ENCODE assay signal across 25 cellular contexts in genomic region chr5:138661342-138661975, GRCh38.
A peak's percentile ranks its signal among the peaks of the same experiment; 100 is the strongest.
DNase-seq lines count a peak whose midpoint lies in the region; ATAC-seq, FAIRE-seq and TF ChIP-seq lines count a peak whose summit lies in the region.
"Had no signal": no experiment of that assay in that cellular context is flagged by ENCODE, and none has a peak within 500 bp of the region (broad histone marks: within the 10 kb centered on the region; RNA-seq: fewer than 3 reads in every experiment).

No MANE protein-coding gene starts in this region.

- H3K4me3 ChIP-seq in DOHH2 (ENCODE audit: low read length) (no peak overlapping the region), HL-60 (replicated peaks; ENCODE audit: insufficient read depth, low read length) (no peak overlapping the region), kidney (ENCODE audit: low read length in 2 of 2) (no peak overlapping the region)
- H3K4me3 ChIP-seq: psoas muscle, smooth muscle cell had no signal

- FAIRE-seq in kidney (lab: Jason Lieb, UNC): no peak
- FAIRE-seq: D721Med, frontal cortex had no signal

- no peak overlapping the region for H3K27ac Mint-ChIP-seq in activated CD8-positive, alpha-beta T cell treated with anti-CD3 and anti-CD28 coated beads for 36 hours
- H3K27ac Mint-ChIP-seq: activated T-helper 2 cell treated with anti-CD3 and anti-CD28 coated beads, Interferon-gamma antibody, Interleukin-2, Interleukin-4, amounts not matched to agents 10 μg/mL and 5 μg/mL and 100 μg/mL, durations not matched to agents 14 hours and 24 hours and 36 hours; mesothelial cell of epicardium; stimulated activated naive CD8-positive, alpha-beta T cell treated with anti-CD3 and anti-CD28 coated beads, Interleukin-15, amount 100 ng/mL, for 72 hours; T-helper 1 cell treated with Interleukin-12 subunit alpha and Interleukin-12 subunit beta and Interleukin-4 antibody, amounts not matched to agents 30 μg/mL and 1 μg/mL, for 36 hours; type B pancreatic cell; WTC11 had no signal

- H3K27me3 Mint-ChIP-seq in activated CD8-positive, alpha-beta T cell treated with anti-CD3 and anti-CD28 coated beads for 36 hours: peaks cover 89% of the 10 kb centered on the region
- H3K27me3 Mint-ChIP-seq: type B pancreatic cell had no signal

- no peaks in the 10 kb centered on the region for H4K20me1 ChIP-seq in DOHH2 (ENCODE audit: control insufficient read depth, insufficient read depth, low read depth, low read length)

- no peak overlapping the region for H3K4me3 Mint-ChIP-seq in activated CD8-positive, alpha-beta T cell treated with anti-CD3 and anti-CD28 coated beads for 36 hours
- H3K4me3 Mint-ChIP-seq: mesothelial cell of epicardium; stimulated activated naive CD8-positive, alpha-beta T cell treated with anti-CD3 and anti-CD28 coated beads, Interleukin-15, amount 100 ng/mL, for 72 hours; T-helper 1 cell treated with Interleukin-12 subunit alpha and Interleukin-12 subunit beta and Interleukin-4 antibody, amounts not matched to agents 30 μg/mL and 1 μg/mL, for 36 hours; type B pancreatic cell; WTC11 had no signal

- H3K27ac ChIP-seq in DOHH2 (ENCODE audit: low read depth, low read length) (no peak overlapping the region), HL-60 (replicated peaks) (no peak overlapping the region), kidney (ENCODE audit: low read depth in 2 of 2, low read length in 2 of 2) (no peak overlapping the region)
- H3K27ac ChIP-seq: psoas muscle had no signal

- no peaks in the 10 kb centered on the region for H3K9me2 ChIP-seq in DOHH2 (replicated peaks; ENCODE audit: control insufficient read depth, low read length)

- H3K4me1 ChIP-seq in DOHH2 (ENCODE audit: control insufficient read depth, low read length) (peaks cover 31% of the 10 kb centered on the region), kidney (ENCODE audit: control insufficient read depth in 1 of 2, insufficient read depth in 1 of 2, low read depth in 1 of 2, low read length in 2 of 2) (peaks cover 0 to 2% of the 10 kb centered on the region in 2 donors)
- H3K4me1 ChIP-seq: psoas muscle had no signal

- no peaks in the 10 kb centered on the region for H3K9me3 Mint-ChIP-seq in activated CD8-positive, alpha-beta T cell treated with anti-CD3 and anti-CD28 coated beads for 36 hours
- H3K9me3 Mint-ChIP-seq: activated T-helper 2 cell treated with anti-CD3 and anti-CD28 coated beads, Interferon-gamma antibody, Interleukin-2, Interleukin-4, amounts not matched to agents 10 μg/mL and 5 μg/mL and 100 μg/mL, durations not matched to agents 14 hours and 24 hours and 36 hours; mesothelial cell of epicardium; stimulated activated naive CD8-positive, alpha-beta T cell treated with anti-CD3 and anti-CD28 coated beads, Interleukin-15, amount 100 ng/mL, for 72 hours; T-helper 1 cell treated with Interleukin-12 subunit alpha and Interleukin-12 subunit beta and Interleukin-4 antibody, amounts not matched to agents 30 μg/mL and 1 μg/mL, for 36 hours; type B pancreatic cell; WTC11 had no signal

- H3K27me3 ChIP-seq in DOHH2 (ENCODE audit: control insufficient read depth, low read length): peaks cover 25% of the 10 kb centered on the region
- H3K27me3 ChIP-seq in HL-60 (ENCODE audit: insufficient read depth, poor library complexity, severe bottlenecking): no peaks in the 10 kb centered on the region
- H3K27me3 ChIP-seq: BE2C had no signal

- peaks cover 14% of the 10 kb centered on the region for H3K4me1 Mint-ChIP-seq in activated CD8-positive, alpha-beta T cell treated with anti-CD3 and anti-CD28 coated beads for 36 hours (ENCODE audit: low read depth)

- ATAC-seq in sciatic nerve: no peak
- ATAC-seq in activated CD8-positive, alpha-beta T cell treated with anti-CD3 and anti-CD28 coated beads for 36 hours: no peak
- ATAC-seq: HCT116; left colon; psoas muscle; stimulated activated naive CD8-positive, alpha-beta T cell treated with anti-CD3 and anti-CD28 coated beads, Interleukin-15, amount 100 ng/mL, for 72 hours had no signal

- no peaks in the 10 kb centered on the region for H3K36me3 Mint-ChIP-seq in activated CD8-positive, alpha-beta T cell treated with anti-CD3 and anti-CD28 coated beads for 36 hours (ENCODE audit: low read depth)
- H3K36me3 Mint-ChIP-seq: mesothelial cell of epicardium, type B pancreatic cell, WTC11 had no signal

- CTCF ChIA-PET in activated CD8-positive, alpha-beta T cell treated with anti-CD3 and anti-CD28 coated beads for 36 hours (lab: Charles Lee): no interaction called here

- H3K36me3 ChIP-seq in DOHH2 (ENCODE audit: control insufficient read depth, low read length) (no peaks in the 10 kb centered on the region), kidney (ENCODE audit: control insufficient read depth in 1 of 2, insufficient read depth in 2 of 2, low read length in 2 of 2) (no peaks in the 10 kb centered on the region)
- H3K36me3 ChIP-seq: BE2C had no signal

- peak overlapping the region; percentile 51 for H3K4me2 ChIP-seq in DOHH2 (ENCODE audit: low read length)
- H3K4me2 ChIP-seq: smooth muscle cell had no signal

- intact Hi-C loops in kidney (cut with DNase I): no loop called here
- intact Hi-C loops in sciatic nerve (cut with DNase I): no loop called here
- intact Hi-C loops in activated CD8-positive, alpha-beta T cell treated with anti-CD3 and anti-CD28 coated beads for 36 hours (cut with micrococcal nuclease): no loop called here

- H3F3A ChIP-seq in DOHH2 (ENCODE audit: control insufficient read depth, insufficient read depth): no peaks in the 10 kb centered on the region

- H3K79me2 ChIP-seq in DOHH2 (ENCODE audit: control insufficient read depth, low read length): no peaks in the 10 kb centered on the region

- DNase-seq in HL-60 (ENCODE audit: low read depth in 1 of 2, low spot score in 1 of 2): peak; percentile 13 to 14
- DNase-seq in SIG-M5 (lab: John Stamatoyannopoulos, UW): peak; percentile 29
- peak; percentile 55 for DNase-seq in kidney
- no peak for DNase-seq in dermis blood vessel endothelial cell
- DNase-seq in sciatic nerve (ENCODE audit: low spot score): no peak
- no peak for DNase-seq in activated CD8-positive, alpha-beta T cell treated with anti-CD3 and anti-CD28 coated beads for 36 hours
- DNase-seq: activated CD8-positive, alpha-beta memory T cell treated with anti-CD3 and anti-CD28 coated beads for 24 hours; BE2C; central memory CD4-positive, alpha-beta T cell; erythroblast; left colon; NCI-H226; psoas muscle; stimulated activated CD4-positive, alpha-beta T cell treated with anti-CD3 and anti-CD28 coated beads, Interleukin-4, amount 100 ng/mL, for 1 hour; stimulated activated naive CD8-positive, alpha-beta T cell treated with anti-CD3 and anti-CD28 coated beads, Interleukin-15, amount 100 ng/mL, for 72 hours had no signal

- TF ChIP-seq CTCF in DOHH2 (IDR thresholded peaks at IDR 0.05; ENCODE audit: low read depth, low read length, poor library complexity, severe bottlenecking) (no peak), HL-60 (IDR thresholded peaks at IDR 0.05; ENCODE audit: insufficient read depth, low read length) (no peak), kidney (IDR thresholded peaks at IDR 0.05; ENCODE audit: borderline replicate concordance, extremely low read depth, insufficient read depth) (no peak)
- TF ChIP-seq CTCF in activated CD8-positive, alpha-beta T cell treated with anti-CD3 and anti-CD28 coated beads for 36 hours (IDR thresholded peaks at IDR 0.05): no peak

- no peak overlapping the region for H3K9ac ChIP-seq in kidney (ENCODE audit: low read length in 2 of 2)

- no peaks in the 10 kb centered on the region for H3K9me3 ChIP-seq in DOHH2 (ENCODE audit: control insufficient read depth, insufficient read depth, low read length)
- no peaks in the 10 kb centered on the region for H3K9me3 ChIP-seq in kidney (ENCODE audit: control insufficient read depth in 1 of 2, low read length in 2 of 2)
- H3K9me3 ChIP-seq: BE2C, psoas muscle had no signal

- POLR2A ChIA-PET in activated CD8-positive, alpha-beta T cell treated with anti-CD3 and anti-CD28 coated beads for 36 hours (lab: Charles Lee): no interaction called here

Comparison
In these comparisons a context has a peak if more than half of its experiments do, and no peak if none do; other contexts are left out.
1. DNase-seq: peak in HL-60 (2 of 2), SIG-M5 (single experiment) and kidney (single experiment); none in dermis blood vessel endothelial cell (single experiment), sciatic nerve (single experiment) and activated CD8-positive, alpha-beta T cell treated with anti-CD3 and anti-CD28 coated beads for 36 hours (single experiment).